Comparison of ENCODE assay signal across 31 cellular contexts in the genomic region with DNA sequence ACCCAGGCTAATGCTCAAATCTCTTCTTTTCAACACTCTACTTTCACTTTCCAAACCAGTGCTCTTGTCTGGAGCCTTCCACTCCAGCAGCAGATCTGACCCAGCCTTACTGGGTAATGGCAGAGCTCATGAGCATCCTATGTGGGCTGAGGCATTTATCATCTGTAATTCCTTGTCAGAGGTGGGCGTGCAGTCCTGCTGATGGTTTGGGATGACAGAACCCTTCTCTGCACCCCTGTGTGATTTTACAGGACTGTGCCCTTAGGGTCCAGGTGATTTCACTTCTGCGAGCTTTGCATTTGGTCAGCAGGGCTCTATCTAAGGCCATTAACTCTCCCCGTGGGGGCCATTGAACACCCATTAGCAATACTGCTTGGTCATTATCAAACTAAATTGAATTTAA. TPM values are rescaled to one million over a fixed set of nuclear protein-coding genes. Genes with fewer than 3 reads are reported as not detected.
DNase-seq lines count a peak whose midpoint lies in the region; ATAC-seq and TF ChIP-seq lines count a peak whose summit lies in the region.
"Had no signal": no experiment of that assay in that cellular context is flagged by ENCODE, and none has a peak within 500 bp of the region (broad histone marks: within the 10 kb centered on the region; RNA-seq: fewer than 3 reads in every experiment).

No MANE protein-coding gene starts in this region.

- H3K4me3 ChIP-seq in NT2/D1 (ENCODE audit: insufficient read length, low read depth), result no peak overlapping the region
- no peak overlapping the region for H3K4me3 ChIP-seq in esophagus muscularis mucosa
- no peak overlapping the region for H3K4me3 ChIP-seq in colonic mucosa
- H3K4me3 ChIP-seq: adrenal gland, body of pancreas, right lobe of liver, stomach, tibial nerve had no signal

- H3K9ac ChIP-seq in NT2/D1 (ENCODE audit: insufficient read length, low read depth), result no peak overlapping the region
- H3K9ac ChIP-seq in colonic mucosa (ENCODE audit: low read depth in 2 of 2, low read length in 2 of 2), result no peak overlapping the region

- ATAC-seq in left lobe of liver (peak; percentile 66), HG02884 (IDR thresholded peaks at IDR 0.05; ENCODE audit: unreplicated experiment) (no peak), HG03097 (IDR thresholded peaks at IDR 0.05; ENCODE audit: low FRiP score, unreplicated experiment) (no peak)
- ATAC-seq: activated CD8-positive, alpha-beta T cell treated with anti-CD3 and anti-CD28 coated beads, Interleukin-2, amount 10 ng/mL, durations not matched to agents 7 days and 5 days; activated T-helper 17 cell treated with anti-CD3 and anti-CD28 coated beads, Interleukin-2, amount 50 U/mL, for 72 hours; body of pancreas; HCT116 had no signal

- H3K27ac ChIP-seq in esophagus muscularis mucosa (replicated peaks in 1 of 4), result peak overlapping the region; percentile 52 to 62 (median 57)
- H3K27ac ChIP-seq in colonic mucosa, result no peak overlapping the region
- H3K27ac ChIP-seq: adrenal gland, body of pancreas, HL-60, right lobe of liver, VCaP had no signal

- H3K36me3 ChIP-seq in NT2/D1 (ENCODE audit: insufficient read depth, insufficient read length, low read length), result no peaks in the 10 kb centered on the region
- peaks cover 10 to 60% (median 17%) of the 10 kb centered on the region in 4 donors for H3K36me3 ChIP-seq in esophagus muscularis mucosa
- no peaks in the 10 kb centered on the region for H3K36me3 ChIP-seq in colonic mucosa
- H3K36me3 ChIP-seq: adrenal gland, right lobe of liver had no signal

- TF ChIP-seq EP300 in esophagus muscularis mucosa (IDR thresholded peaks at IDR 0.05), result no peak

- H3K27me3 ChIP-seq in NT2/D1 (ENCODE audit: insufficient read depth, insufficient read length) (no peaks in the 10 kb centered on the region), esophagus muscularis mucosa (no peaks in the 10 kb centered on the region), colonic mucosa (no peaks in the 10 kb centered on the region)
- H3K27me3 ChIP-seq: adrenal gland, body of pancreas, right lobe of liver, stomach, tibial nerve had no signal

- DNase-seq in ELF-1 (ENCODE audit: low read depth, low spot score), result peak; percentile 12
- peak; percentile 18 for DNase-seq in NT2/D1 (ENCODE audit: low read depth, low spot score)
- no peak for DNase-seq in esophagus muscularis mucosa (ENCODE audit: extremely low spot score)
- no peak for DNase-seq in left lobe of liver (ENCODE audit: low spot score)
- DNase-seq in colonic mucosa, result no peak
- DNase-seq: ACHN; activated CD4-positive, alpha-beta T cell treated with anti-CD3 and anti-CD28 coated beads for 4 hours; activated CD8-positive, alpha-beta T cell treated with anti-CD3 and anti-CD28 coated beads, Interleukin-2, amount 10 ng/mL, durations not matched to agents 7 days and 5 days; activated naive CD4-positive, alpha-beta T cell treated with anti-CD3 and anti-CD28 coated beads, Interleukin-2, amount 10 ng/mL, durations not matched to agents 7 days and 5 days; body of pancreas; CD8-positive, alpha-beta memory T cell; DMS 273 treated with DMSO at 0.1 percent for 48 hours; EL; KG1; NCI-H1105; NCI-H2029 treated with DMSO at 0.1 percent for 48 hours; NCI-H2227 treated with DMSO at 0.1 percent for 48 hours; NCI-H526; right lobe of liver; SHP77 treated with DMSO at 0.1 percent for 48 hours; stomach; SW 1271; T-helper 9 cell had no signal

- no peaks in the 10 kb centered on the region for H3K9me3 ChIP-seq in NT2/D1 (ENCODE audit: insufficient read depth, low read length)
- no peaks in the 10 kb centered on the region for H3K9me3 ChIP-seq in esophagus muscularis mucosa
- no peaks in the 10 kb centered on the region for H3K9me3 ChIP-seq in colonic mucosa
- H3K9me3 ChIP-seq: adrenal gland, body of pancreas, right lobe of liver, stomach, tibial nerve had no signal

- H3K4me1 ChIP-seq in NT2/D1 (ENCODE audit: insufficient read depth, insufficient read length) (no peaks in the 10 kb centered on the region), esophagus muscularis mucosa (peaks cover 37 to 80% (median 59%) of the 10 kb centered on the region in 4 donors), colonic mucosa (no peaks in the 10 kb centered on the region)
- H3K4me1 ChIP-seq: adrenal gland, body of pancreas had no signal

- TF ChIP-seq POLR2A in esophagus muscularis mucosa (IDR thresholded peaks at IDR 0.05; ENCODE audit: low read depth), result no peak

- intact Hi-C loops in esophagus muscularis mucosa (cut with DNase I) (no loop called here), colonic mucosa (cut with DNase I) (no loop called here)

- TF ChIP-seq CTCF in esophagus muscularis mucosa (IDR thresholded peaks at IDR 0.05) (no peak), colonic mucosa (IDR thresholded peaks at IDR 0.05) (no peak)

- WGBS in esophagus muscularis mucosa, result 78% methylated on average over 3 of the region's 3 CpGs

RNA-seq across cellular contexts. Expression of a gene that starts 55.4 kb away (rescaled TPM):
- total RNA-seq in esophagus muscularis mucosa (100 to 1,000 TPM; 261 to 336 (median 303) TPM), left lobe of liver (2.8 TPM), colonic mucosa (10 to 100 TPM; 15.8 to 35.1 TPM)
- total RNA-seq: activated CD8-positive, alpha-beta T cell treated with anti-CD3 and anti-CD28 coated beads, Interleukin-2, amount 10 ng/mL, durations not matched to agents 7 days and 5 days; activated T-helper 17 cell treated with anti-CD3 and anti-CD28 coated beads, Interleukin-2, amount 50 U/mL, for 72 hours; CD8-positive, alpha-beta memory T cell had no signal

Comparison
In these comparisons a context has a peak if more than half of its experiments do, and no peak if none do; other contexts are left out.
1. DNase-seq: peak in ELF-1 (single experiment) and NT2/D1 (single experiment); none in esophagus muscularis mucosa (single experiment), left lobe of liver (single experiment) and colonic mucosa (single experiment).
2. RNA of a gene that starts 55.4 kb away (total RNA-seq): 261 to 336 TPM in esophagus muscularis mucosa; 15.8 to 35.1 TPM in colonic mucosa and 2.8 TPM in left lobe of liver (single experiment); every median in the first group is over 4 times any median in the second.